In the genomic region with DNA sequence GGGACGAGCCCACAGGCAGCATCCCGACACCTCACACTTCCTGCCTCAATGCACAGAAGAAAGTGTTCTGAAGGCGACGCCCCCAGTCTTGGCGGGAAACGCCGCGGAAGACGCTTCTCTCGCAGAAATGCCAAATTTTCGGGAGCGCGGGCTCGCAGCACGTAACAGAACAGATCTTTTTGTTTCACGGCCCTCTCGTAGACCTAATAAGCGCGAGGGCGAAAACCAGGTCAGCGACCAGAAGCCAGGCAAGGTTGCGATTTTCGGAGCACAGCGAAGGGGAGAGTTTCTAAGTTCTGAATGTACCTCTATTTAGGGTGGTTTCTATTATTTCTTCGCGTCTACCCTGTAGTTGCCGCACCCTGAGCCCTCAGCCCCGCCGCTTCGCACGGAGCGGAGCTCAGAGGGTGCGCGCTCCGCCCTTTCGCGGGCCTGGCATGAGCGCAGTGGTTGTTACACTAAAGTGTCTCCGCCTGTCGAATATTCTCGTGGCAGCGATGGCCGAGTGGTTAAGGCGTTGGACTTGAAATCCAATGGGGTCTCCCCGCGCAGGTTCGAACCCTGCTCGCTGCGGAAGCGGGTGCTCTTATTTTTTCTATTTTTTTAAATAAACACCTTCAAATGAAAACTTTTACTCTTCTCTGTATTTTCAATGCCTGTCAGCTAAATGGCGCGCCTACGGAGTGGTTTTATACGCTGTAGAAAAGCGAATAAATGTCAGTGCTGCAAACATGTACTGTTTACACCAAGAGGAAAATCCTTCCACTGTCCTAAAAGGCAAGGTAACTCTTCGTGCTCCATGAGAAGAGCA, we compare ENCODE assay signal across 1 cellular context.
TF ChIP-seq lines count a peak whose summit lies in the region.

No MANE protein-coding gene starts in this region.

TF ChIP-seq in HepG2, 621 proteins besides CTCF, POLR2A, EP300 and RAD21 (continued from another document and continues in another):
- TF ChIP-seq, protein P1, sequence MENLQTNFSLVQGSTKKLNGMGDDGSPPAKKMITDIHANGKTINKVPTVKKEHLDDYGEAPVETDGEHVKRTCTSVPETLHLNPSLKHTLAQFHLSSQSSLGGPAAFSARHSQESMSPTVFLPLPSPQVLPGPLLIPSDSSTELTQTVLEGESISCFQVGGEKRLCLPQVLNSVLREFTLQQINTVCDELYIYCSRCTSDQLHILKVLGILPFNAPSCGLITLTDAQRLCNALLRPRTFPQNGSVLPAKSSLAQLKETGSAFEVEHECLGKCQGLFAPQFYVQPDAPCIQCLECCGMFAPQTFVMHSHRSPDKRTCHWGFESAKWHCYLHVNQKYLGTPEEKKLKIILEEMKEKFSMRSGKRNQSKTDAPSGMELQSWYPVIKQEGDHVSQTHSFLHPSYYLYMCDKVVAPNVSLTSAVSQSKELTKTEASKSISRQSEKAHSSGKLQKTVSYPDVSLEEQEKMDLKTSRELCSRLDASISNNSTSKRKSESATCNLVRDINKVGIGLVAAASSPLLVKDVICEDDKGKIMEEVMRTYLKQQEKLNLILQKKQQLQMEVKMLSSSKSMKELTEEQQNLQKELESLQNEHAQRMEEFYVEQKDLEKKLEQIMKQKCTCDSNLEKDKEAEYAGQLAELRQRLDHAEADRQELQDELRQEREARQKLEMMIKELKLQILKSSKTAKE (CRISPR knock-in tag; IDR thresholded peaks at IDR 0.05; ENCODE audit: borderline replicate concordance) = no peak; the same call in 1 of the 2 replicates
- TF ChIP-seq, protein P2, sequence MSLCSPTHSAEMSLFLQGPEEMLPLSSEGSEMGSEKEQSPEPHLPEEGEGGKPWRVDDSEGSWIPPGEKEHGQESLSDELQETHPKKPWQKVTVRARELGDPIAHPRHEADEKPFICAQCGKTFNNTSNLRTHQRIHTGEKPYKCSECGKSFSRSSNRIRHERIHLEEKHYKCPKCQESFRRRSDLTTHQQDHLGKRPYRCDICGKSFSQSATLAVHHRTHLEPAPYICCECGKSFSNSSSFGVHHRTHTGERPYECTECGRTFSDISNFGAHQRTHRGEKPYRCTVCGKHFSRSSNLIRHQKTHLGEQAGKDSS (CRISPR knock-in tag; IDR thresholded peaks at IDR 0.05; ENCODE audit: borderline replicate concordance, low read depth) = peak; percentile 82; the same call in 1 of the 2 replicates
- TF ChIP-seq MBNL3 (CRISPR knock-in tag; conservative IDR thresholded peaks at IDR 0.05) (no peak), ZMAT3 (CRISPR knock-in tag; conservative IDR thresholded peaks at IDR 0.05) (peak; percentile 70; the same call in 1 of the 2 replicates), ZSCAN9 (CRISPR knock-in tag; IDR thresholded peaks at IDR 0.05; ENCODE audit: borderline replicate concordance) (peak; percentile 83), USF2 (IDR thresholded peaks at IDR 0.05; ENCODE audit: low read depth, low read length) (no peak), USF2 (CRISPR knock-in tag; IDR thresholded peaks at IDR 0.05; ENCODE audit: borderline replicate concordance) (no peak), PRDM10 (CRISPR knock-in tag; IDR thresholded peaks at IDR 0.05; ENCODE audit: low read depth) (peak; percentile 35; the same call in 1 of the 2 replicates), ZNF232 (CRISPR knock-in tag; IDR thresholded peaks at IDR 0.05; ENCODE audit: borderline replicate concordance) (peak; percentile 93; the same call in 1 of the 2 replicates), ZNF460 (CRISPR knock-in tag; IDR thresholded peaks at IDR 0.05; ENCODE audit: borderline replicate concordance) (no peak), HDAC6 (IDR thresholded peaks at IDR 0.05; ENCODE audit: low read depth, low read length) (no peak), HNF4A (CRISPR knock-in tag; IDR thresholded peaks at IDR 0.05) (no peak), HNF1B (CRISPR knock-in tag; IDR thresholded peaks at IDR 0.05) (no peak), HMGXB3 (CRISPR knock-in tag; IDR thresholded peaks at IDR 0.05; ENCODE audit: borderline replicate concordance) (no peak), ELK4 (CRISPR knock-in tag; IDR thresholded peaks at IDR 0.05; ENCODE audit: borderline replicate concordance) (no peak), SP140L (CRISPR knock-in tag; IDR thresholded peaks at IDR 0.05; ENCODE audit: borderline replicate concordance) (peak; percentile 88; the same call in 1 of the 2 replicates), MXI1 (IDR thresholded peaks at IDR 0.05; ENCODE audit: borderline replicate concordance, low read depth, low read length) (peak; percentile 63; the same call in 2 of the 3 replicates), THRA (CRISPR knock-in tag; IDR thresholded peaks at IDR 0.05; ENCODE audit: borderline replicate concordance) (peak; percentile 50; the same call in 1 of the 2 replicates), ZFP90 (CRISPR knock-in tag; IDR thresholded peaks at IDR 0.05; ENCODE audit: borderline replicate concordance) (peak; percentile 29; the same call in 1 of the 2 replicates), HHEX (CRISPR knock-in tag; IDR thresholded peaks at IDR 0.05) (peak; percentile 8; the same call in 1 of the 2 replicates)
- TF ChIP-seq, protein P3, sequence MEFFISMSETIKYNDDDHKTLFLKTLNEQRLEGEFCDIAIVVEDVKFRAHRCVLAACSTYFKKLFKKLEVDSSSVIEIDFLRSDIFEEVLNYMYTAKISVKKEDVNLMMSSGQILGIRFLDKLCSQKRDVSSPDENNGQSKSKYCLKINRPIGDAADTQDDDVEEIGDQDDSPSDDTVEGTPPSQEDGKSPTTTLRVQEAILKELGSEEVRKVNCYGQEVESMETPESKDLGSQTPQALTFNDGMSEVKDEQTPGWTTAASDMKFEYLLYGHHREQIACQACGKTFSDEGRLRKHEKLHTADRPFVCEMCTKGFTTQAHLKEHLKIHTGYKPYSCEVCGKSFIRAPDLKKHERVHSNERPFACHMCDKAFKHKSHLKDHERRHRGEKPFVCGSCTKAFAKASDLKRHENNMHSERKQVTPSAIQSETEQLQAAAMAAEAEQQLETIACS (CRISPR knock-in tag; IDR thresholded peaks at IDR 0.05) = peak; percentile 65; the same call in 1 of the 2 replicates
- TF ChIP-seq, protein P4, sequence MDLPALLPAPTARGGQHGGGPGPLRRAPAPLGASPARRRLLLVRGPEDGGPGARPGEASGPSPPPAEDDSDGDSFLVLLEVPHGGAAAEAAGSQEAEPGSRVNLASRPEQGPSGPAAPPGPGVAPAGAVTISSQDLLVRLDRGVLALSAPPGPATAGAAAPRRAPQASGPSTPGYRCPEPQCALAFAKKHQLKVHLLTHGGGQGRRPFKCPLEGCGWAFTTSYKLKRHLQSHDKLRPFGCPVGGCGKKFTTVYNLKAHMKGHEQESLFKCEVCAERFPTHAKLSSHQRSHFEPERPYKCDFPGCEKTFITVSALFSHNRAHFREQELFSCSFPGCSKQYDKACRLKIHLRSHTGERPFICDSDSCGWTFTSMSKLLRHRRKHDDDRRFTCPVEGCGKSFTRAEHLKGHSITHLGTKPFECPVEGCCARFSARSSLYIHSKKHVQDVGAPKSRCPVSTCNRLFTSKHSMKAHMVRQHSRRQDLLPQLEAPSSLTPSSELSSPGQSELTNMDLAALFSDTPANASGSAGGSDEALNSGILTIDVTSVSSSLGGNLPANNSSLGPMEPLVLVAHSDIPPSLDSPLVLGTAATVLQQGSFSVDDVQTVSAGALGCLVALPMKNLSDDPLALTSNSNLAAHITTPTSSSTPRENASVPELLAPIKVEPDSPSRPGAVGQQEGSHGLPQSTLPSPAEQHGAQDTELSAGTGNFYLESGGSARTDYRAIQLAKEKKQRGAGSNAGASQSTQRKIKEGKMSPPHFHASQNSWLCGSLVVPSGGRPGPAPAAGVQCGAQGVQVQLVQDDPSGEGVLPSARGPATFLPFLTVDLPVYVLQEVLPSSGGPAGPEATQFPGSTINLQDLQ (CRISPR knock-in tag; IDR thresholded peaks at IDR 0.05) = peak; percentile 58; the same call in 1 of the 2 replicates
